In the genomic region with DNA sequence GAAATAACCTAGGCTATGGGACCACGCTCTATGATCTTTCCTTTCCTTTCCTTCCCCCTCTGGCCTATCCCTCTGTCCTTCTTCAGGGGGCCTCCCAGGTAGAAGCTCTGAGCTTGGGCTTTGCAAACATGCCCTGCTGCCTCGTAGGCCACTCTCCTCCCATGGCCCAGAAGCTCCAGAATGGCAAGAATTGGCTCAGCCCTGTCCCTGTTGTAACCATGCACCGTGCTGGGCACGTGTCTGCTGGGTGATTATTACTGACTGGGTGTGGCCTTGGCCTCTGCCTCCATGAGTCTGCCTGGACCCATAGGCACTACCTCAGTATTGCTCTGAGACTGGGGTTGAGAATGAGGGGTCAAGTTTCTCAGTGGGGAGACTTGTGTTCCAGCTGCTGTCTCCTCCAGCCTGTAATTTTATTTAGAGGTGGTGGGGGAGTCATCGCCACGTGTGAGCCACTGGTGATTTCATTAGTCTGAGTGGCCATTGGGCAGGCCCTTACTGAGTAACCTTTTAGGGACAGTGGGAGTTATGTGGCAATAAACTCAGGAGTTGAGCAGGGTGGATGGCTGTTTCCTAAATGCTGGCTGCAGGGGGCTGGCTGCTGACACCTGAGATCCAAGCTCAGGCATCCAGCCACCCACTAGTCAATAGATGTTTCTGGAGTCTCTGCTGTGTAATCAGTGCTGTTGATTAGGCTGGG, we compare ENCODE assay signal across 19 cellular contexts.
DNase-seq lines count a peak whose midpoint lies in the region; ATAC-seq and TF ChIP-seq lines count a peak whose summit lies in the region.
"Had no signal": no experiment of that assay in that cellular context is flagged by ENCODE, and none has a peak within 500 bp of the region (broad histone marks: within the 10 kb centered on the region; RNA-seq: fewer than 3 reads in every experiment).

No MANE protein-coding gene starts in this region.

- peaks cover 7% of the 10 kb centered on the region for H3K4me1 Mint-ChIP-seq in CD14-positive monocyte

- H3K27ac Mint-ChIP-seq in CD14-positive monocyte, result peak overlapping the region in 2 of 7 donors; percentile 22 to 31
- H3K27ac Mint-ChIP-seq: CD8-positive, alpha-beta T cell had no signal

- no peak overlapping the region for H3K4me3 ChIP-seq in epithelial cell of esophagus (ENCODE audit: low read length)
- H3K4me3 ChIP-seq: A549, BLaER1, K562 had no signal

- TF ChIP-seq CTCF in CD14-positive monocyte (IDR thresholded peaks at IDR 0.05) (no peak), epithelial cell of esophagus (IDR thresholded peaks at IDR 0.05; ENCODE audit: insufficient read depth, low read depth, low read length, missing control alignments) (no peak)

- no peak overlapping the region for H3K4me3 Mint-ChIP-seq in CD14-positive monocyte
- H3K4me3 Mint-ChIP-seq: CD8-positive, alpha-beta T cell; H9 had no signal

- no peak for ATAC-seq in HG02852 (IDR thresholded peaks at IDR 0.05; ENCODE audit: unreplicated experiment)
- ATAC-seq: A549; CD8-positive, alpha-beta T cell; K562 had no signal

- H3K36me3 Mint-ChIP-seq in CD14-positive monocyte, result no peaks in the 10 kb centered on the region
- H3K36me3 Mint-ChIP-seq: CD8-positive, alpha-beta T cell had no signal

- no peaks in the 10 kb centered on the region for H3K9me3 Mint-ChIP-seq in CD14-positive monocyte
- H3K9me3 Mint-ChIP-seq: CD8-positive, alpha-beta T cell; H9 had no signal

- DNase-seq in CD14-positive monocyte (ENCODE audit: low spot score) (peak; percentile 14), NCI-H69 (lab: John Stamatoyannopoulos, UW) (peak; percentile 36), epithelial cell of esophagus (ENCODE audit: low read depth) (peak; percentile 12), myocyte (ENCODE audit: low read depth) (peak; percentile 13), NCI-H187 (lab: John Stamatoyannopoulos, UW) (no peak), GM19238 (ENCODE audit: insufficient read length, low spot score) (no peak)
- DNase-seq: Calu3; CD8-positive, alpha-beta T cell; DMS79; H9; NCI-H1105; NCI-H2081 treated with DMSO at 0.1 percent for 48 hours; NCI-H774; OCI-M1; SIG-M5 had no signal

- intact Hi-C loops in CD14-positive monocyte (cut with micrococcal nuclease), result no loop called here

- peaks cover 4 to 10% (median 7%) of the 10 kb centered on the region in 3 donors for H3K27me3 Mint-ChIP-seq in CD14-positive monocyte (ENCODE audit: low read depth in 3 of 3)

Comparison
In these comparisons a context has a peak if more than half of its experiments do, and no peak if none do; other contexts are left out.
1. DNase-seq: peak in CD14-positive monocyte (single experiment), NCI-H69 (single experiment), epithelial cell of esophagus (single experiment) and myocyte (single experiment); none in NCI-H187 (0 of 2) and GM19238 (single experiment).